In the genomic region with DNA sequence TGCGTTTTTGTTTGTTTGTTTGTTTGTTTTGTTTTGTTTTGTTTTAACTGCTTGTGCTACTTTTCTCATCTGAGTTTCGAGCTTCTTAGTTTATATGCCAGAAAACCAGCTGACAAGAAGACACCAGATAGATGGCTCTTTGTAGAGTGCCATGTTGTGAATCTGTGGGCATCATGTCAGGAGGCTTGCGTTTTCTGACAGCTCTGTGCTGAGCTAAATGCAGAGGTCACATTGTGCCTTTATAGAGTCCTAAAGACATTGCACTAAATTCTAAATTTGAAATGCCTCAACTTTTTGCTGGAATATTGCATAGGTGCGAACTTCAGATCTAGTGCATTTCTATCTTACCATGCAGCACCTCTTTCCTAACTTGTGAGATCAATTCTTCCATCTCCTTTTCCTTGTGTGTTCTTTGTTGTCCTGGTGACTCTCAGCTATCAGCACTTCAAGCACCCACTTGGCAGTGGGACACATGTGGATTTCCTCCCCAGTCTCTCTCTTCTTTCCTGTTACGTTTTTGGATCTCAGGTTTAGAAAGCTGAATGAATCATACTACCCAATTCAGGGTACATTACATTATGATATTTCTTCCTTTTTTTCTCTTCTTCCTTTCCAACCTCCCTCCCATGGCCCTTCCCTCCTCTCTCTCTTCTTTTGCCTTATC, we compare ENCODE assay signal across 33 cellular contexts.
"Had no signal": no experiment of that assay in that cellular context is flagged by ENCODE, and none has a peak within 500 bp of the region (broad histone marks: within the 10 kb centered on the region; RNA-seq: fewer than 3 reads in every experiment).

No MANE protein-coding gene starts in this region.

- H3K36me3 Mint-ChIP-seq: immature natural killer cell; natural killer cell; stimulated activated effector memory CD8-positive, alpha-beta T cell treated with anti-CD3 and anti-CD28 coated beads, Interleukin-12 subunit alpha, Interleukin-12 subunit beta, amount 100 ng/mL, for 72 hours had no signal

- H3K27ac ChIP-seq: brain microvascular endothelial cell, esophagus muscularis mucosa, foreskin keratinocyte, heart left ventricle, ovary, sigmoid colon, thoracic aorta, WERI-Rb-1 had no signal

- H3K4me3 Mint-ChIP-seq: central memory CD8-positive, alpha-beta T cell; dendritic cell treated with granulocyte-macrophage colony-stimulating factor and Interleukin-4, amounts not matched to agents 40 ng/mL and 50 ng/mL, for 4 days; endodermal cell; immature natural killer cell; natural killer cell; stimulated activated effector memory CD8-positive, alpha-beta T cell treated with anti-CD3 and anti-CD28 coated beads, Interleukin-12 subunit alpha, Interleukin-12 subunit beta, amount 100 ng/mL, for 72 hours; stimulated activated naive CD8-positive, alpha-beta T cell treated with anti-CD3 and anti-CD28 coated beads, Interleukin-15, Interleukin-2, amounts not matched to agents 100 ng/mL and 50 ng/mL, for 24 hours; T-helper 1 cell treated with Interleukin-12 subunit alpha and Interleukin-12 subunit beta and Interleukin-4 antibody, amounts not matched to agents 30 μg/mL and 1 μg/mL, for 36 hours had no signal

- H3K27me3 ChIP-seq: brain microvascular endothelial cell, esophagus muscularis mucosa, heart left ventricle, ovary, sigmoid colon had no signal

- H3K4me3 ChIP-seq: esophagus muscularis mucosa, heart left ventricle, lung, ovary, sigmoid colon, thoracic aorta had no signal

- DNase-seq: activated CD4-positive, alpha-beta T cell treated with anti-CD3 and anti-CD28 coated beads for 48 hours; activated CD4-positive, alpha-beta T cell treated with anti-CD3 and anti-CD28 coated beads, Interleukin-2, amount 50 U/mL, for 48 hours; activated CD8-positive, alpha-beta memory T cell treated with anti-CD3 and anti-CD28 coated beads for 24 hours; activated effector memory CD4-positive, alpha-beta T cell treated with Interleukin-2 at 50 U/mL for 16 hours; activated naive CD4-positive, alpha-beta T cell treated with Interleukin-2 at 50 U/mL for 16 hours; amniotic stem cell; brain microvascular endothelial cell; endodermal cell; foreskin keratinocyte; heart left ventricle; hypothalamus; immature natural killer cell; kidney; mesendoderm; natural killer cell; ovary; sigmoid colon; small intestine; stimulated activated CD4-positive, alpha-beta T cell treated with anti-CD3 and anti-CD28 coated beads, Interleukin-4, amount 100 ng/mL, for 24 hours; T-helper 9 cell; trophoblast cell; WERI-Rb-1 had no signal

- ATAC-seq: activated CD4-positive, CD25-positive, alpha-beta regulatory T cell treated with anti-CD3 and anti-CD28 coated beads, Interleukin-2, amount 50 U/mL, for 24 hours; foreskin keratinocyte; left lobe of liver; natural killer cell; stimulated activated effector memory CD8-positive, alpha-beta T cell treated with anti-CD3 and anti-CD28 coated beads, Interleukin-12 subunit alpha, Interleukin-12 subunit beta, amount 100 ng/mL, for 72 hours had no signal

- H3K36me3 ChIP-seq: brain microvascular endothelial cell, esophagus muscularis mucosa, heart left ventricle, ovary, sigmoid colon, thoracic aorta, WERI-Rb-1 had no signal

- H3K9me3 ChIP-seq: esophagus muscularis mucosa, heart left ventricle, ovary, sigmoid colon, thoracic aorta had no signal

- H3K9me3 Mint-ChIP-seq: dendritic cell treated with granulocyte-macrophage colony-stimulating factor and Interleukin-4, amounts not matched to agents 40 ng/mL and 50 ng/mL, for 4 days; endodermal cell; natural killer cell; stimulated activated effector memory CD8-positive, alpha-beta T cell treated with anti-CD3 and anti-CD28 coated beads, Interleukin-12 subunit alpha, Interleukin-12 subunit beta, amount 100 ng/mL, for 72 hours; stimulated activated naive CD8-positive, alpha-beta T cell treated with anti-CD3 and anti-CD28 coated beads, Interleukin-15, Interleukin-2, amounts not matched to agents 100 ng/mL and 50 ng/mL, for 24 hours; T-helper 1 cell treated with Interleukin-12 subunit alpha and Interleukin-12 subunit beta and Interleukin-4 antibody, amounts not matched to agents 30 μg/mL and 1 μg/mL, for 36 hours had no signal

- H3K27me3 Mint-ChIP-seq: progenitor cell of endocrine pancreas had no signal

- H3K4me1 Mint-ChIP-seq: central memory CD8-positive, alpha-beta T cell; endodermal cell; stimulated activated effector memory CD8-positive, alpha-beta T cell treated with anti-CD3 and anti-CD28 coated beads, Interleukin-12 subunit alpha, Interleukin-12 subunit beta, amount 100 ng/mL, for 72 hours had no signal

- H3K4me1 ChIP-seq: foreskin keratinocyte, sigmoid colon had no signal

- H3K27ac Mint-ChIP-seq: dendritic cell treated with granulocyte-macrophage colony-stimulating factor and Interleukin-4, amounts not matched to agents 40 ng/mL and 50 ng/mL, for 4 days; endodermal cell; immature natural killer cell; natural killer cell; progenitor cell of endocrine pancreas; stimulated activated effector memory CD8-positive, alpha-beta T cell treated with anti-CD3 and anti-CD28 coated beads, Interleukin-12 subunit alpha, Interleukin-12 subunit beta, amount 100 ng/mL, for 72 hours; stimulated activated naive CD8-positive, alpha-beta T cell treated with anti-CD3 and anti-CD28 coated beads, Interleukin-15, Interleukin-2, amounts not matched to agents 100 ng/mL and 50 ng/mL, for 24 hours; T-helper 1 cell treated with Interleukin-12 subunit alpha and Interleukin-12 subunit beta and Interleukin-4 antibody, amounts not matched to agents 30 μg/mL and 1 μg/mL, for 36 hours had no signal
